ENCODE assay signal across 11 cellular contexts in genomic region chr2:160208662-160209229, GRCh38. TPM values are rescaled to one million over a fixed set of nuclear protein-coding genes. Genes with fewer than 3 reads are reported as not detected.
DNase-seq lines count a peak whose midpoint lies in the region; ATAC-seq and TF ChIP-seq lines count a peak whose summit lies in the region.
"Had no signal": no experiment of that assay in that cellular context is flagged by ENCODE, and none has a peak within 500 bp of the region (broad histone marks: within the 10 kb centered on the region; RNA-seq: fewer than 3 reads in every experiment).

No MANE protein-coding gene starts in this region.

- TF ChIP-seq EP300 in sigmoid colon (IDR thresholded peaks at IDR 0.05), result no peak

- no peak overlapping the region for H3K4me3 ChIP-seq in ACC112 (ENCODE audit: low read depth, low read length)
- H3K4me3 ChIP-seq in right cardiac atrium (ENCODE audit: low read length), result no peak overlapping the region
- H3K4me3 ChIP-seq in sigmoid colon, result no peak overlapping the region

- H3K9me3 ChIP-seq in right cardiac atrium (ENCODE audit: control insufficient read depth, low read length) (no peaks in the 10 kb centered on the region), sigmoid colon (no peaks in the 10 kb centered on the region)

- peaks cover 1% of the 10 kb centered on the region for H3K27me3 Mint-ChIP-seq in activated T-cell treated with anti-CD3 and anti-CD28 coated beads, Interleukin-2, amount 50 U/mL, for 4 hours (ENCODE audit: low read depth)

- no peak for TF ChIP-seq POLR2A in sigmoid colon (IDR thresholded peaks at IDR 0.05)

- no peaks in the 10 kb centered on the region for H3K79me2 ChIP-seq in ACC112 (ENCODE audit: control insufficient read depth, insufficient read depth, low read length, unreplicated experiment)

- DNase-seq in right cardiac atrium (no peak), sigmoid colon (no peak), DMS79 treated with DMSO at 0.1 percent for 48 hours (lab: John Stamatoyannopoulos, UW) (no peak)
- DNase-seq in activated T-cell treated with anti-CD3 and anti-CD28 coated beads, Interleukin-2, amount 50 U/mL, for 4 hours, result no peak
- DNase-seq in activated CD8-positive, alpha-beta memory T cell treated with anti-CD3 and anti-CD28 coated beads, Interleukin-2, amount 50 U/mL, for 48 hours, result no peak
- DNase-seq: DND-41 had no signal

- H3K27ac ChIP-seq in ACC112 (ENCODE audit: low read depth, low read length) (peak overlapping the region; percentile 94), right cardiac atrium (ENCODE audit: low read length) (peak overlapping the region; percentile 21), sigmoid colon (peak overlapping the region; percentile 33 to 79 (median 64))

- ATAC-seq in SK-N-SH treated with all-trans-retinoic acid at 6 μM for 48 hours, result no peak
- ATAC-seq in right cardiac atrium, result no peak
- no peak for ATAC-seq in activated T-cell treated with anti-CD3 and anti-CD28 coated beads, Interleukin-2, amount 50 U/mL, for 4 hours
- ATAC-seq in GM18511 (IDR thresholded peaks at IDR 0.05; ENCODE audit: unreplicated experiment), result no peak

- H3K4me1 ChIP-seq in ACC112 (ENCODE audit: control insufficient read depth, insufficient read depth, low read length, unreplicated experiment) (peaks cover 78% of the 10 kb centered on the region), right cardiac atrium (ENCODE audit: control insufficient read depth, insufficient read depth, low read length) (no peaks in the 10 kb centered on the region), sigmoid colon (peaks cover 0 to 29% (median 18%) of the 10 kb centered on the region in 4 donors)

- no peaks in the 10 kb centered on the region for H3K9me3 Mint-ChIP-seq in activated T-cell treated with anti-CD3 and anti-CD28 coated beads, Interleukin-2, amount 50 U/mL, for 4 hours
- H3K9me3 Mint-ChIP-seq: activated T-helper 1 cell treated with anti-CD3 and anti-CD28 coated beads, Interleukin-12 subunit alpha, Interleukin-12 subunit beta, Interleukin-2, Interleukin-4 antibody, amounts not matched to agents 30 ng/mL and 10 ng/mL and 1 ng/mL, durations not matched to agents 14 hours and 24 hours and 36 hours; memory B cell had no signal

- TF ChIP-seq CTCF in sigmoid colon (IDR thresholded peaks at IDR 0.05), result no peak

- peaks cover 22% of the 10 kb centered on the region for H3K4me1 Mint-ChIP-seq in activated T-cell treated with anti-CD3 and anti-CD28 coated beads, Interleukin-2, amount 50 U/mL, for 4 hours (ENCODE audit: low read depth)

- 89% methylated on average over 9 of the region's 9 CpGs for WGBS in right cardiac atrium
- WGBS in sigmoid colon, 2 donors, result 75 to 87% methylated on average over 9 of the region's 9 CpGs

- no peak overlapping the region for H2AFZ ChIP-seq in ACC112 (ENCODE audit: low read length, unreplicated experiment)

- intact Hi-C loops in right cardiac atrium (cut with DNase I) (no loop called here), sigmoid colon (cut with DNase I) (no loop called here)

- no peaks in the 10 kb centered on the region for H3K36me3 Mint-ChIP-seq in activated T-cell treated with anti-CD3 and anti-CD28 coated beads, Interleukin-2, amount 50 U/mL, for 4 hours (ENCODE audit: insufficient read depth)
- H3K36me3 Mint-ChIP-seq: memory B cell had no signal

- H3K27me3 ChIP-seq in ACC112 (ENCODE audit: insufficient read depth, low read length) (no peaks in the 10 kb centered on the region), right cardiac atrium (ENCODE audit: control insufficient read depth, insufficient read depth) (no peaks in the 10 kb centered on the region), sigmoid colon (no peaks in the 10 kb centered on the region)

- no peak overlapping the region for H3K4me3 Mint-ChIP-seq in activated T-cell treated with anti-CD3 and anti-CD28 coated beads, Interleukin-2, amount 50 U/mL, for 4 hours
- H3K4me3 Mint-ChIP-seq: activated T-helper 1 cell treated with anti-CD3 and anti-CD28 coated beads, Interleukin-12 subunit alpha, Interleukin-12 subunit beta, Interleukin-2, Interleukin-4 antibody, amounts not matched to agents 30 ng/mL and 10 ng/mL and 1 ng/mL, durations not matched to agents 14 hours and 24 hours and 36 hours; memory B cell had no signal

- H3K36me3 ChIP-seq in ACC112 (ENCODE audit: insufficient read depth, low read length) (no peaks in the 10 kb centered on the region), sigmoid colon (no peaks in the 10 kb centered on the region)

TF ChIP-seq in SK-N-SH treated with all-trans-retinoic acid at 6 μM for 48 hours, 23 proteins besides CTCF, POLR2A, EP300 and RAD21:
- TF ChIP-seq TSHZ2 (CRISPR knock-in tag; IDR thresholded peaks at IDR 0.05) (no peak), ZNF565 (CRISPR knock-in tag; conservative IDR thresholded peaks at IDR 0.05; ENCODE audit: low read depth) (no peak), GLIS3 (CRISPR knock-in tag; IDR thresholded peaks at IDR 0.05) (0 out of 2 replicates have a peak, but pooled peaks have one; percentile 18), SNAI2 (CRISPR knock-in tag; IDR thresholded peaks at IDR 0.05) (no peak), ZNF8 (CRISPR knock-in tag; IDR thresholded peaks at IDR 0.05) (no peak), ARNTL (CRISPR knock-in tag; IDR thresholded peaks at IDR 0.05; ENCODE audit: borderline replicate concordance, low read depth) (no peak)

RNA-seq across cellular contexts. Expression of gene ITGB6, which starts 8.7 kb away (rescaled TPM):
- total RNA-seq in right cardiac atrium (1 to 10 TPM; 1.1 to 2.2 (median 1.5) TPM), sigmoid colon (not detected)
- polyA plus RNA-seq in right cardiac atrium (0.32 TPM), sigmoid colon (1 to 10 TPM; 1.8 to 5.1 (median 2.5) TPM)
- not detected for total RNA-seq in activated T-cell treated with anti-CD3 and anti-CD28 coated beads, Interleukin-2, amount 50 U/mL, for 4 hours
- total RNA-seq: activated T-helper 1 cell treated with anti-CD3 and anti-CD28 coated beads, Interleukin-12 subunit alpha, Interleukin-12 subunit beta, Interleukin-2, Interleukin-4 antibody, amounts not matched to agents 30 ng/mL and 10 ng/mL and 1 ng/mL, durations not matched to agents 14 hours and 24 hours and 36 hours had no signal

Comparison
In these comparisons a context has a peak if more than half of its experiments do, and no peak if none do; other contexts are left out.
1. H3K27ac ChIP-seq: peak in every context shown above with its lines; median percentile 94 in ACC112; 64 in sigmoid colon; 21 in right cardiac atrium.